17 cellular contexts compared by ENCODE assay signal in the genomic region with DNA sequence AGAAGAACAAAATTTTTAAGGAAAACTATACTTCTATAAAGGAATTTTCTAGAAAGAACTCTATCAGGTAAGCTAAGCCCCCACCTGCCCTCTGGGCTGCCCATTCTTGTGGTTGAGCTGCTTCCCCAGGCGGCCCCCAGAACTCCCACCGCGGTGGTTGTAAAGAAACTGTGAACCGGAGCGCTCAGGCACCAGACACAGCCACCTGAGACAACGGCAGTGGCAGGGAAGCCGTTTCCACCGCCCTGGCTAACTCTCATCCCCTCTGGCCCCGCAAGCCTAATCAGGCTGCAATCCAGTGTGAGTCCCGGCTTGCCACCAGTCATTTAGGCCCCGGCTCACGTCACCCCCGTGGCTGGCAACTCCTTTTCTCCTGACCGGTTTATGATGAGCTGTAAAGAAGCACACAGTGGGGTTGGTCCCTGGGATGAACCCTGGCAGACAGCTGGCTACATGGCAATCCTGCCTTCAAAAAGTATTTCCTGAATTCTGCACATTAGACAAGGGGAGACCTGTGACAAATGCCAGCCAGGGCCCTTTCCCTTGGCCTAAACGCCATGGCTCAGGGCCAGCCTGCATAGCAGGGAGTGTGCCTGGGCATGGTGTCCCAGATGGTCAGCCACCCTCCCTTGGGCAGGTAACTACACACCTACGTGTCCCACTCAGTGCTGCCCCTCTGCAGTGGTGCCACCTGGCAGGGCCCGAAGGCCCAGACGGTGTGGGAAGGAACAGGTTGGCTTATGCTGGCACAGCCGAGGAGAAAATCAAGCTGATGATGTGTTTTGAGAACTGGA.
A peak's percentile ranks its signal among the peaks of the same experiment; 100 is the strongest.
DNase-seq lines count a peak whose midpoint lies in the region; ATAC-seq, FAIRE-seq and TF ChIP-seq lines count a peak whose summit lies in the region.
"Had no signal": no experiment of that assay in that cellular context is flagged by ENCODE, and none has a peak within 500 bp of the region (broad histone marks: within the 10 kb centered on the region; RNA-seq: fewer than 3 reads in every experiment).

No MANE protein-coding gene starts in this region.

- no peak overlapping the region for H3K4me3 Mint-ChIP-seq in GM23338
- no peak overlapping the region for H3K4me3 Mint-ChIP-seq in progenitor cell of endocrine pancreas (ENCODE audit: low read depth)

- FAIRE-seq in GM12878 (lab: Jason Lieb, UNC) (peak; percentile 65), HTR-8/SVneo (lab: Jason Lieb, UNC) (no peak)

- TF ChIP-seq POLR2A in GM12878 (IDR thresholded peaks at IDR 0.05; ENCODE audit: low read depth, low read length) = no peak
- TF ChIP-seq POLR2A in suprapubic skin (IDR thresholded peaks at IDR 0.05) = no peak

- H3K4me1 ChIP-seq in GM23338 (ENCODE audit: insufficient read depth) (peaks cover 44% of the 10 kb centered on the region), GM12878 (ENCODE audit: control insufficient read depth, insufficient read depth, low read length) (no peaks in the 10 kb centered on the region), suprapubic skin (no peaks in the 10 kb centered on the region)

- H3K4me3 ChIP-seq in GM23338 (no peak overlapping the region), GM12878 (no peak overlapping the region), suprapubic skin (no peak overlapping the region)

- H3F3A ChIP-seq in GM23338 (replicated peaks; ENCODE audit: low read depth) = peaks cover 7% of the 10 kb centered on the region

- no peaks in the 10 kb centered on the region for H3K9me3 Mint-ChIP-seq in GM23338
- no peaks in the 10 kb centered on the region for H3K9me3 Mint-ChIP-seq in progenitor cell of endocrine pancreas (ENCODE audit: low read depth)

- H3K9me3 ChIP-seq in GM12878 (replicated peaks; ENCODE audit: control insufficient read depth, insufficient read depth, low read length) (no peaks in the 10 kb centered on the region), suprapubic skin (no peaks in the 10 kb centered on the region)

- TF ChIP-seq EP300 in GM12878 (IDR thresholded peaks at IDR 0.05; ENCODE audit: borderline replicate concordance in 1 of 2, control insufficient read depth in 1 of 2, low read depth in 2 of 2, low read length in 2 of 2) (no peak), suprapubic skin (IDR thresholded peaks at IDR 0.05) (no peak)

- H3K27ac Mint-ChIP-seq in GM23338 (peak overlapping the region; percentile 48), progenitor cell of endocrine pancreas (peak overlapping the region; percentile 67)

- H3K27me3 ChIP-seq in GM23338 (ENCODE audit: insufficient read depth) (no peaks in the 10 kb centered on the region), GM12878 (replicated peaks in 1 of 2; ENCODE audit: control insufficient read depth in 2 of 2, insufficient read depth in 2 of 2, low read length in 1 of 2) (peaks cover 2 to 3% of the 10 kb centered on the region in 2 experiments; a peak in 1 of 4 replicates), suprapubic skin (peaks cover 13% of the 10 kb centered on the region)

- CTCF ChIA-PET in GM12878 (lab: Yijun Ruan, JAX) = interaction anchor here (1.5 kb wide), 1 partner anchor 68 kb away, joined by 6 read pairs; no protein-coding TSS in a partner anchor

- H4K20me1 ChIP-seq in GM23338 (replicated peaks; ENCODE audit: insufficient read depth) (no peaks in the 10 kb centered on the region), GM12878 (ENCODE audit: control insufficient read depth, insufficient read depth) (no peaks in the 10 kb centered on the region)

- 51% methylated on average over 19 of the region's 19 CpGs for WGBS in GM12878 (ENCODE audit: insufficient coverage, insufficient replicate concordance, low lambda C conversion rate, missing lambda C conversion rate)
- WGBS in suprapubic skin = 61% methylated on average over 18 of the region's 19 CpGs

- no peak for DNase-seq in GM23338 (ENCODE audit: low spot score)
- no peak for DNase-seq in GM12878 (ENCODE audit: low read depth, low spot score)
- peak; percentile 36 for DNase-seq in islet precursor cell
- no peak for DNase-seq in progenitor cell of endocrine pancreas (ENCODE audit: low spot score, unreplicated experiment)
- DNase-seq in NCI-H2196 (lab: John Stamatoyannopoulos, UW; ENCODE audit: unreplicated experiment) = no peak
- DNase-seq in suprapubic skin (ENCODE audit: low spot score in 2 of 2) = no peak
- no peak for DNase-seq in HTR-8/SVneo (ENCODE audit: insufficient read length, low spot score)
- DNase-seq: COR-L47, DMS153, NCI-H1417 treated with DMSO at 0.1 percent for 48 hours, NCI-H1930, NCI-H2171, NCI-H446 treated with DMSO at 0.1 percent for 48 hours, NCI-H774, PC-3 had no signal

- H3K79me2 ChIP-seq in GM23338 (replicated peaks; ENCODE audit: insufficient read depth) (peaks cover 4% of the 10 kb centered on the region), GM12878 (ENCODE audit: control insufficient read depth, insufficient read depth, low read length) (no peaks in the 10 kb centered on the region)

- H2AFZ ChIP-seq in GM23338 (no peak overlapping the region; the same call in 1 of the 2 replicates), GM12878 (ENCODE audit: control insufficient read depth, low read depth, low read length) (no peak overlapping the region)

- ATAC-seq in GM23338 (peak; percentile 11), GM12878 (no peak)
- ATAC-seq: HCT116, PC-3 had no signal

- TF ChIP-seq RAD21 in GM12878 (IDR thresholded peaks at IDR 0.05; ENCODE audit: insufficient read depth, low read depth, low read length) = no peak

- POLR2A ChIA-PET in GM12878 (lab: Charles Lee) = no interaction called here

- SMC1A ChIA-PET in GM12878 (lab: Charles Lee; ENCODE audit: uncharacterized antibody, unreplicated experiment) = interaction anchor here (0.8 kb wide), 1 partner anchor 65 kb away, joined by 3 read pairs; no protein-coding TSS in a partner anchor

- no peaks in the 10 kb centered on the region for H3K36me3 ChIP-seq in GM23338 (ENCODE audit: insufficient read depth)
- no peaks in the 10 kb centered on the region for H3K36me3 ChIP-seq in GM12878 (ENCODE audit: control insufficient read depth in 2 of 2, insufficient read depth in 2 of 2, low read length in 1 of 2)
- H3K36me3 ChIP-seq in suprapubic skin = no peaks in the 10 kb centered on the region

- peaks cover 18% of the 10 kb centered on the region for H3K27me3 Mint-ChIP-seq in GM23338 (ENCODE audit: insufficient read depth, low read depth, poor library complexity)
- no peaks in the 10 kb centered on the region for H3K27me3 Mint-ChIP-seq in progenitor cell of endocrine pancreas

- BruUV-seq in GM12878 (replicated peaks; lab: Mats Ljungman, UMichigan) = no TSS peak

- RAD21 ChIA-PET in GM12878 (lab: Charles Lee; ENCODE audit: unreplicated experiment) = no interaction called here

- intact Hi-C loops in GM12878 (cut with micrococcal nuclease; ENCODE audit: unreplicated experiment) = no loop called here

- H3K27ac ChIP-seq in GM23338 (ENCODE audit: low read depth) (0 out of 2 replicates have a peak overlapping the region, but pooled peaks have one; percentile 45), GM12878 (ENCODE audit: control insufficient read depth, insufficient read depth) (no peak overlapping the region), suprapubic skin (no peak overlapping the region)
- H3K27ac ChIP-seq: HL-60 had no signal

- H3K9me2 ChIP-seq in GM23338 (ENCODE audit: insufficient read depth) = no peaks in the 10 kb centered on the region

- no peak overlapping the region for H3K9ac ChIP-seq in GM12878 (ENCODE audit: control insufficient read depth, insufficient read depth, low read length)

- no peaks in the 10 kb centered on the region for H3K36me3 Mint-ChIP-seq in GM23338 (ENCODE audit: low read depth)
- H3K36me3 Mint-ChIP-seq in progenitor cell of endocrine pancreas (ENCODE audit: insufficient read depth) = no peaks in the 10 kb centered on the region

- TF ChIP-seq CTCF in GM23338 (conservative IDR thresholded peaks at IDR 0.05; ENCODE audit: low read depth in 2 of 2) (0 out of 4 replicates have a peak, but pooled peaks of 1 of the 2 experiments have one; percentile 7), GM12878 (IDR thresholded peaks at IDR 0.05 in 2 of 3, conservative IDR thresholded peaks at IDR 0.05 in 1 of 3; ENCODE audit: control insufficient read depth in 2 of 3, extremely low read depth in 1 of 3, insufficient read depth in 1 of 3, low read depth in 3 of 3, low read length in 3 of 3) (no peak), progenitor cell of endocrine pancreas (IDR thresholded peaks at IDR 0.05; ENCODE audit: unreplicated experiment) (no peak), suprapubic skin (IDR thresholded peaks at IDR 0.05) (no peak)

- H3K4me2 ChIP-seq in GM23338 (no peak overlapping the region), GM12878 (ENCODE audit: control insufficient read depth, insufficient read depth) (no peak overlapping the region)

- H3K4me1 Mint-ChIP-seq in GM23338 (peaks cover 54% of the 10 kb centered on the region), progenitor cell of endocrine pancreas (ENCODE audit: low read depth) (peaks cover 25% of the 10 kb centered on the region)

- in situ Hi-C loops in GM12878 (cut with MboI) = loop anchor here (25.0 kb wide), 1 partner anchor 141 kb away; no protein-coding TSS in a partner anchor

TF ChIP-seq in GM12878, 131 proteins besides CTCF, POLR2A, EP300 and RAD21 (continues in another document):
- TF ChIP-seq, protein P1, sequence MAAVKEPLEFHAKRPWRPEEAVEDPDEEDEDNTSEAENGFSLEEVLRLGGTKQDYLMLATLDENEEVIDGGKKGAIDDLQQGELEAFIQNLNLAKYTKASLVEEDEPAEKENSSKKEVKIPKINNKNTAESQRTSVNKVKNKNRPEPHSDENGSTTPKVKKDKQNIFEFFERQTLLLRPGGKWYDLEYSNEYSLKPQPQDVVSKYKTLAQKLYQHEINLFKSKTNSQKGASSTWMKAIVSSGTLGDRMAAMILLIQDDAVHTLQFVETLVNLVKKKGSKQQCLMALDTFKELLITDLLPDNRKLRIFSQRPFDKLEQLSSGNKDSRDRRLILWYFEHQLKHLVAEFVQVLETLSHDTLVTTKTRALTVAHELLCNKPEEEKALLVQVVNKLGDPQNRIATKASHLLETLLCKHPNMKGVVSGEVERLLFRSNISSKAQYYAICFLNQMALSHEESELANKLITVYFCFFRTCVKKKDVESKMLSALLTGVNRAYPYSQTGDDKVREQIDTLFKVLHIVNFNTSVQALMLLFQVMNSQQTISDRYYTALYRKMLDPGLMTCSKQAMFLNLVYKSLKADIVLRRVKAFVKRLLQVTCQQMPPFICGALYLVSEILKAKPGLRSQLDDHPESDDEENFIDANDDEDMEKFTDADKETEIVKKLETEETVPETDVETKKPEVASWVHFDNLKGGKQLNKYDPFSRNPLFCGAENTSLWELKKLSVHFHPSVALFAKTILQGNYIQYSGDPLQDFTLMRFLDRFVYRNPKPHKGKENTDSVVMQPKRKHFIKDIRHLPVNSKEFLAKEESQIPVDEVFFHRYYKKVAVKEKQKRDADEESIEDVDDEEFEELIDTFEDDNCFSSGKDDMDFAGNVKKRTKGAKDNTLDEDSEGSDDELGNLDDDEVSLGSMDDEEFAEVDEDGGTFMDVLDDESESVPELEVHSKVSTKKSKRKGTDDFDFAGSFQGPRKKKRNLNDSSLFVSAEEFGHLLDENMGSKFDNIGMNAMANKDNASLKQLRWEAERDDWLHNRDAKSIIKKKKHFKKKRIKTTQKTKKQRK (IDR thresholded peaks at IDR 0.05; ENCODE audit: low read depth, low read length) = no peak
- TF ChIP-seq ZZZ3 (IDR thresholded peaks at IDR 0.05; ENCODE audit: control insufficient read depth, insufficient read length, low read depth) (no peak), IKZF2 (IDR thresholded peaks at IDR 0.05) (no peak), GATAD2B (conservative IDR thresholded peaks at IDR 0.05; ENCODE audit: low read depth) (no peak)
